In genomic region chr12:46465307-46465706, GRCh38 we compare ENCODE assay signal across 28 cellular contexts.
"Had no signal": no experiment of that assay in that cellular context is flagged by ENCODE, and none has a peak within 500 bp of the region (broad histone marks: within the 10 kb centered on the region; RNA-seq: fewer than 3 reads in every experiment).

No MANE protein-coding gene starts in this region.

- H3K4me3 ChIP-seq: ascending aorta, body of pancreas, MG63, Peyer's patch, SJCRH30 had no signal

- DNase-seq: activated CD4-positive, alpha-beta T cell treated with anti-CD3 and anti-CD28 coated beads for 36 hours; activated CD8-positive, alpha-beta memory T cell treated with anti-CD3 and anti-CD28 coated beads, Interleukin-2, amount 10 ng/mL, durations not matched to agents 7 days and 5 days; activated effector memory CD4-positive, alpha-beta T cell treated with anti-CD3 and anti-CD28 coated beads, Interleukin-2, amount 50 U/mL, for 16 hours; activated naive CD4-positive, alpha-beta T cell treated with Interleukin-2 at 50 U/mL for 16 hours; activated naive CD8-positive, alpha-beta T cell treated with anti-CD3 and anti-CD28 coated beads, Interleukin-2, amount 50 U/mL, for 24 hours; activated T-cell treated with anti-CD3 and anti-CD28 coated beads, Interleukin-2, amount 50 U/mL, for 24 hours; amniotic stem cell; body of pancreas; central memory CD4-positive, alpha-beta T cell; MG63; MV-4-11; NCI-H1105; NCI-H1436 treated with DMSO at 0.1 percent for 48 hours; NCI-H187; NCI-H2081; NCI-H446; NCI-H524 treated with DMSO at 0.1 percent for 48 hours; NCI-H748 treated with DMSO at 0.1 percent for 48 hours; Peyer's patch; Right ventricle myocardium superior; SJCRH30; SK-N-SH; T-helper 1 cell; WERI-Rb-1 had no signal

- ATAC-seq: activated CD4-positive, alpha-beta T cell treated with anti-CD3 and anti-CD28 coated beads for 36 hours; activated CD8-positive, alpha-beta memory T cell treated with anti-CD3 and anti-CD28 coated beads, Interleukin-2, amount 10 ng/mL, durations not matched to agents 7 days and 5 days; activated naive CD4-positive, alpha-beta T cell treated with anti-CD3 and anti-CD28 coated beads, Interleukin-2, amount 50 U/mL, for 72 hours; activated naive CD8-positive, alpha-beta T cell treated with anti-CD3 and anti-CD28 coated beads, Interleukin-2, amount 50 U/mL, for 24 hours; body of pancreas had no signal

- H3K27me3 ChIP-seq: ascending aorta, body of pancreas, MG63, Peyer's patch, SJCRH30 had no signal

- H3K4me1 ChIP-seq: body of pancreas, SJCRH30 had no signal

- H3K9me3 ChIP-seq: ascending aorta, body of pancreas, Peyer's patch had no signal

- H3K27ac ChIP-seq: body of pancreas, KMS-11, Peyer's patch, RWPE1, SJCRH30, WERI-Rb-1 had no signal

- H3K36me3 ChIP-seq: ascending aorta, Peyer's patch, SJCRH30, WERI-Rb-1 had no signal

- H3K9ac ChIP-seq: KMS-11, SK-N-SH had no signal
